Comparison of ENCODE assay signal across 10 cellular contexts in the genomic region with DNA sequence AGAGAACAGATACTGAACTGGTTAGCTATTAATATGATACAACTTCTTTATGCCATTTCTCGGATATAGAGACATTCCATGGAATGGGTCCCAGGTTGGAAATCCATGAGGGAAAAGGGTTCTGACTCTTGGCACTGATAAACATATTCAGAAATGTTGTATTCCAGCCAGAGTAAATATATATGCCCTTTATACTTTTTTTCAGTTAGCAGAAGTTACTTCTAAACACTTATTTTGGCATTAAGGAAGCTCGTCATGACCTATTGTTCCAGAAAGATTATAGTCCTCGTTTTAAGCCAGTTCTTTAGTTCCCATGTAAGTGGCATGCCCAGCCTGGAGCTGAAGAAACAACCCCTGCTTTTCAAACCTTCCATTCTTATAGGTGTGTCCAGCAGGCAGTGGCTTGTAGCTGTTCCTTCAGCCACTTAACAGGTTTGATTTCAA.
DNase-seq lines count a peak whose midpoint lies in the region; ATAC-seq and TF ChIP-seq lines count a peak whose summit lies in the region.
"Had no signal": no experiment of that assay in that cellular context is flagged by ENCODE, and none has a peak within 500 bp of the region (broad histone marks: within the 10 kb centered on the region; RNA-seq: fewer than 3 reads in every experiment).

No MANE protein-coding gene starts in this region.

- no peaks in the 10 kb centered on the region for H3K36me3 ChIP-seq in Loucy (ENCODE audit: insufficient read depth, low read length)

- TF ChIP-seq CTCF in Loucy (conservative IDR thresholded peaks at IDR 0.05; ENCODE audit: low read length) (no peak), chondrocyte (IDR thresholded peaks at IDR 0.05) (no peak), natural killer cell (IDR thresholded peaks at IDR 0.05) (no peak)

- no peak overlapping the region for H2AFZ ChIP-seq in Loucy (ENCODE audit: low read length)

- no peak overlapping the region for H3K9ac ChIP-seq in Loucy (ENCODE audit: low read depth, low read length, poor library complexity, severe bottlenecking)

- H3K9me3 Mint-ChIP-seq in chondrocyte (ENCODE audit: low read depth): no peaks in the 10 kb centered on the region
- H3K9me3 Mint-ChIP-seq in natural killer cell: no peaks in the 10 kb centered on the region
- H3K9me3 Mint-ChIP-seq: T-helper 2 cell treated with Interferon-gamma antibody and Interleukin-4, amounts not matched to agents 5 μg/mL and 100 μg/mL, for 36 hours had no signal

- no peak overlapping the region for H3K4me3 ChIP-seq in Loucy (ENCODE audit: low read length, poor library complexity, severe bottlenecking)
- peak overlapping the region in 3 of 7 experiments; percentile 5 to 19 (median 17) for H3K4me3 ChIP-seq in skin epidermis

- intact Hi-C loops in natural killer cell (cut with micrococcal nuclease): no loop called here

- H3K4me1 Mint-ChIP-seq in chondrocyte (ENCODE audit: low read depth) (peaks cover 47% of the 10 kb centered on the region), natural killer cell (peaks cover 12 to 17% of the 10 kb centered on the region in 2 donors)

- ATAC-seq in natural killer cell: no peak

- H3K27ac ChIP-seq in layer of hippocampus (ENCODE audit: low read depth, low read length): peak overlapping the region; percentile 8
- H3K27ac ChIP-seq in skin epidermis: peak overlapping the region in 18 of 21 experiments; percentile 9 to 85 (median 64)

- H3K27me3 ChIP-seq in Loucy (ENCODE audit: insufficient read depth, low read length, poor library complexity, severe bottlenecking) (no peaks in the 10 kb centered on the region), layer of hippocampus (ENCODE audit: control insufficient read depth, insufficient read depth, low read length) (no peaks in the 10 kb centered on the region)

- H3K4me1 ChIP-seq in Loucy (ENCODE audit: insufficient read depth, low read length, poor library complexity, severe bottlenecking): peaks cover 88% of the 10 kb centered on the region

- peak overlapping the region; percentile 50 for H3K27ac Mint-ChIP-seq in chondrocyte (ENCODE audit: unreplicated experiment)
- no peak overlapping the region for H3K27ac Mint-ChIP-seq in natural killer cell
- H3K27ac Mint-ChIP-seq: T-helper 2 cell treated with Interferon-gamma antibody and Interleukin-4, amounts not matched to agents 5 μg/mL and 100 μg/mL, for 36 hours had no signal

- peaks cover 97% of the 10 kb centered on the region for H3K79me2 ChIP-seq in Loucy (ENCODE audit: insufficient read depth, low read length)

- no peak for DNase-seq in chondrocyte (ENCODE audit: low spot score)
- DNase-seq in anterior cingulate cortex (lab: John Stamatoyannopoulos, UW): no peak
- no peak for DNase-seq in islet precursor cell
- no peak for DNase-seq in retina
- DNase-seq in natural killer cell: no peak
- DNase-seq: activated T-cell treated with anti-CD3 and anti-CD28 coated beads, Interleukin-2, amount 50 U/mL, for 1 hour had no signal

- peak overlapping the region; percentile 38 for H3K4me2 ChIP-seq in Loucy (ENCODE audit: low read depth, low read length, poor library complexity, severe bottlenecking)

- no peaks in the 10 kb centered on the region for H3K9me2 ChIP-seq in Loucy (replicated peaks; ENCODE audit: low read depth, low read length)

- no peaks in the 10 kb centered on the region for H3F3A ChIP-seq in Loucy (ENCODE audit: low read depth)

- peaks cover 4% of the 10 kb centered on the region for H4K20me1 ChIP-seq in Loucy (ENCODE audit: insufficient read depth, low read length, poor library complexity, severe bottlenecking)

- H3K4me3 Mint-ChIP-seq in chondrocyte (ENCODE audit: unreplicated experiment) (no peak overlapping the region), natural killer cell (no peak overlapping the region)
- H3K4me3 Mint-ChIP-seq: T-helper 2 cell treated with Interferon-gamma antibody and Interleukin-4, amounts not matched to agents 5 μg/mL and 100 μg/mL, for 36 hours had no signal

- H3K27me3 Mint-ChIP-seq in chondrocyte (ENCODE audit: low read depth) (no peaks in the 10 kb centered on the region), natural killer cell (ENCODE audit: low read depth in 2 of 2) (no peaks in the 10 kb centered on the region)

- no peaks in the 10 kb centered on the region for H3K9me3 ChIP-seq in Loucy (ENCODE audit: insufficient read depth, low read depth, low read length)

- H3K36me3 Mint-ChIP-seq in chondrocyte (ENCODE audit: low read depth) (no peaks in the 10 kb centered on the region), natural killer cell (no peaks in the 10 kb centered on the region)
